ENCODE assay signal across 1 cellular context in genomic region chr16:20741555-20742285, GRCh38.
TF ChIP-seq lines count a peak whose summit lies in the region.

A gene with protein sequence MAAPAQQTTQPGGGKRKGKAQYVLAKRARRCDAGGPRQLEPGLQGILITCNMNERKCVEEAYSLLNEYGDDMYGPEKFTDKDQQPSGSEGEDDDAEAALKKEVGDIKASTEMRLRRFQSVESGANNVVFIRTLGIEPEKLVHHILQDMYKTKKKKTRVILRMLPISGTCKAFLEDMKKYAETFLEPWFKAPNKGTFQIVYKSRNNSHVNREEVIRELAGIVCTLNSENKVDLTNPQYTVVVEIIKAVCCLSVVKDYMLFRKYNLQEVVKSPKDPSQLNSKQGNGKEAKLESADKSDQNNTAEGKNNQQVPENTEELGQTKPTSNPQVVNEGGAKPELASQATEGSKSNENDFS (minus strand): TSS chr16:20741818. CDS start chr16:20741739, 79 bp downstream.

TF ChIP-seq in K562, 482 proteins besides CTCF, POLR2A, EP300 and RAD21 (continued from another document and continues in another):
- TF ChIP-seq POLR2H (tag; IDR thresholded peaks at IDR 0.05; ENCODE audit: low read depth), result no peak; the same call in 1 of the 2 replicates
- TF ChIP-seq CHD1 (IDR thresholded peaks at IDR 0.05; ENCODE audit: low read length), result no peak
- TF ChIP-seq HNRNPUL1 (IDR thresholded peaks at IDR 0.05; ENCODE audit: low read length), result no peak
- TF ChIP-seq, protein P1, sequence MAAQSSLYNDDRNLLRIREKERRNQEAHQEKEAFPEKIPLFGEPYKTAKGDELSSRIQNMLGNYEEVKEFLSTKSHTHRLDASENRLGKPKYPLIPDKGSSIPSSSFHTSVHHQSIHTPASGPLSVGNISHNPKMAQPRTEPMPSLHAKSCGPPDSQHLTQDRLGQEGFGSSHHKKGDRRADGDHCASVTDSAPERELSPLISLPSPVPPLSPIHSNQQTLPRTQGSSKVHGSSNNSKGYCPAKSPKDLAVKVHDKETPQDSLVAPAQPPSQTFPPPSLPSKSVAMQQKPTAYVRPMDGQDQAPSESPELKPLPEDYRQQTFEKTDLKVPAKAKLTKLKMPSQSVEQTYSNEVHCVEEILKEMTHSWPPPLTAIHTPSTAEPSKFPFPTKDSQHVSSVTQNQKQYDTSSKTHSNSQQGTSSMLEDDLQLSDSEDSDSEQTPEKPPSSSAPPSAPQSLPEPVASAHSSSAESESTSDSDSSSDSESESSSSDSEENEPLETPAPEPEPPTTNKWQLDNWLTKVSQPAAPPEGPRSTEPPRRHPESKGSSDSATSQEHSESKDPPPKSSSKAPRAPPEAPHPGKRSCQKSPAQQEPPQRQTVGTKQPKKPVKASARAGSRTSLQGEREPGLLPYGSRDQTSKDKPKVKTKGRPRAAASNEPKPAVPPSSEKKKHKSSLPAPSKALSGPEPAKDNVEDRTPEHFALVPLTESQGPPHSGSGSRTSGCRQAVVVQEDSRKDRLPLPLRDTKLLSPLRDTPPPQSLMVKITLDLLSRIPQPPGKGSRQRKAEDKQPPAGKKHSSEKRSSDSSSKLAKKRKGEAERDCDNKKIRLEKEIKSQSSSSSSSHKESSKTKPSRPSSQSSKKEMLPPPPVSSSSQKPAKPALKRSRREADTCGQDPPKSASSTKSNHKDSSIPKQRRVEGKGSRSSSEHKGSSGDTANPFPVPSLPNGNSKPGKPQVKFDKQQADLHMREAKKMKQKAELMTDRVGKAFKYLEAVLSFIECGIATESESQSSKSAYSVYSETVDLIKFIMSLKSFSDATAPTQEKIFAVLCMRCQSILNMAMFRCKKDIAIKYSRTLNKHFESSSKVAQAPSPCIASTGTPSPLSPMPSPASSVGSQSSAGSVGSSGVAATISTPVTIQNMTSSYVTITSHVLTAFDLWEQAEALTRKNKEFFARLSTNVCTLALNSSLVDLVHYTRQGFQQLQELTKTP (IDR thresholded peaks at IDR 0.05; ENCODE audit: low read depth in 1 of 2, partially characterized antibody in 2 of 2), result peak in 1 of 2 experiments; percentile 49
- TF ChIP-seq E4F1 (CRISPR knock-in tag; IDR thresholded peaks at IDR 0.05; ENCODE audit: borderline replicate concordance), result no peak
- TF ChIP-seq ARID2 (IDR thresholded peaks at IDR 0.05), result no peak
- TF ChIP-seq ELF2 (CRISPR knock-in tag; IDR thresholded peaks at IDR 0.05), result peak; percentile 54; the same call in 1 of the 2 replicates
- TF ChIP-seq CHCHD3 (CRISPR knock-in tag; IDR thresholded peaks at IDR 0.05), result no peak
- no peak for TF ChIP-seq HDGF (IDR thresholded peaks at IDR 0.05)
- TF ChIP-seq CTBP1 (IDR thresholded peaks at IDR 0.05; ENCODE audit: borderline replicate concordance), result peak; percentile 72; the same call in 1 of the 2 replicates
- TF ChIP-seq HDAC3 (IDR thresholded peaks at IDR 0.05; ENCODE audit: borderline replicate concordance, partially characterized antibody), result peak; percentile 41
- TF ChIP-seq PHF21A (IDR thresholded peaks at IDR 0.05; ENCODE audit: borderline replicate concordance, low read depth), result no peak
- no peak for TF ChIP-seq ZNF41 (CRISPR knock-in tag; conservative IDR thresholded peaks at IDR 0.05)
- TF ChIP-seq ZNF586 (CRISPR knock-in tag; conservative IDR thresholded peaks at IDR 0.05), result no peak
- TF ChIP-seq, protein P2, sequence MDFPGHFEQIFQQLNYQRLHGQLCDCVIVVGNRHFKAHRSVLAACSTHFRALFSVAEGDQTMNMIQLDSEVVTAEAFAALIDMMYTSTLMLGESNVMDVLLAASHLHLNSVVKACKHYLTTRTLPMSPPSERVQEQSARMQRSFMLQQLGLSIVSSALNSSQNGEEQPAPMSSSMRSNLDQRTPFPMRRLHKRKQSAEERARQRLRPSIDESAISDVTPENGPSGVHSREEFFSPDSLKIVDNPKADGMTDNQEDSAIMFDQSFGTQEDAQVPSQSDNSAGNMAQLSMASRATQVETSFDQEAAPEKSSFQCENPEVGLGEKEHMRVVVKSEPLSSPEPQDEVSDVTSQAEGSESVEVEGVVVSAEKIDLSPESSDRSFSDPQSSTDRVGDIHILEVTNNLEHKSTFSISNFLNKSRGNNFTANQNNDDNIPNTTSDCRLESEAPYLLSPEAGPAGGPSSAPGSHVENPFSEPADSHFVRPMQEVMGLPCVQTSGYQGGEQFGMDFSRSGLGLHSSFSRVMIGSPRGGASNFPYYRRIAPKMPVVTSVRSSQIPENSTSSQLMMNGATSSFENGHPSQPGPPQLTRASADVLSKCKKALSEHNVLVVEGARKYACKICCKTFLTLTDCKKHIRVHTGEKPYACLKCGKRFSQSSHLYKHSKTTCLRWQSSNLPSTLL (IDR thresholded peaks at IDR 0.05), result no peak
- TF ChIP-seq TARDBP (IDR thresholded peaks at IDR 0.05), result no peak
- no peak for TF ChIP-seq SREBF1 (IDR thresholded peaks at IDR 0.05; ENCODE audit: borderline replicate concordance, low read depth, low read length)
- TF ChIP-seq, protein P3, sequence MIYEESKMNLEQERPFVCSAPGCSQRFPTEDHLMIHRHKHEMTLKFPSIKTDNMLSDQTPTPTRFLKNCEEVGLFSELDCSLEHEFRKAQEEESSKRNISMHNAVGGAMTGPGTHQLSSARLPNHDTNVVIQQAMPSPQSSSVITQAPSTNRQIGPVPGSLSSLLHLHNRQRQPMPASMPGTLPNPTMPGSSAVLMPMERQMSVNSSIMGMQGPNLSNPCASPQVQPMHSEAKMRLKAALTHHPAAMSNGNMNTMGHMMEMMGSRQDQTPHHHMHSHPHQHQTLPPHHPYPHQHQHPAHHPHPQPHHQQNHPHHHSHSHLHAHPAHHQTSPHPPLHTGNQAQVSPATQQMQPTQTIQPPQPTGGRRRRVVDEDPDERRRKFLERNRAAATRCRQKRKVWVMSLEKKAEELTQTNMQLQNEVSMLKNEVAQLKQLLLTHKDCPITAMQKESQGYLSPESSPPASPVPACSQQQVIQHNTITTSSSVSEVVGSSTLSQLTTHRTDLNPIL (CRISPR knock-in tag; IDR thresholded peaks at IDR 0.05), result no peak
- TF ChIP-seq ZNF398 (CRISPR knock-in tag; IDR thresholded peaks at IDR 0.05), result no peak
- TF ChIP-seq, protein P4, sequence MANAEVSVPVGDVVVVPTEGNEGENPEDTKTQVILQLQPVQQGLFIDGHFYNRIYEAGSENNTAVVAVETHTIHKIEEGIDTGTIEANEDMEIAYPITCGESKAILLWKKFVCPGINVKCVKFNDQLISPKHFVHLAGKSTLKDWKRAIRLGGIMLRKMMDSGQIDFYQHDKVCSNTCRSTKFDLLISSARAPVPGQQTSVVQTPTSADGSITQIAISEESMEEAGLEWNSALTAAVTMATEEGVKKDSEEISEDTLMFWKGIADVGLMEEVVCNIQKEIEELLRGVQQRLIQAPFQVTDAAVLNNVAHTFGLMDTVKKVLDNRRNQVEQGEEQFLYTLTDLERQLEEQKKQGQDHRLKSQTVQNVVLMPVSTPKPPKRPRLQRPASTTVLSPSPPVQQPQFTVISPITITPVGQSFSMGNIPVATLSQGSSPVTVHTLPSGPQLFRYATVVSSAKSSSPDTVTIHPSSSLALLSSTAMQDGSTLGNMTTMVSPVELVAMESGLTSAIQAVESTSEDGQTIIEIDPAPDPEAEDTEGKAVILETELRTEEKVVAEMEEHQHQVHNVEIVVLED (CRISPR knock-in tag; IDR thresholded peaks at IDR 0.05), result peak; percentile 72
- TF ChIP-seq TSHZ1 (CRISPR knock-in tag; IDR thresholded peaks at IDR 0.05), result no peak
- TF ChIP-seq HNRNPH1 (optimal IDR thresholded peaks at IDR 0.05; ENCODE audit: low read depth, low read length), result no peak
- TF ChIP-seq ZFPM2 (CRISPR knock-in tag; IDR thresholded peaks at IDR 0.05), result no peak
- TF ChIP-seq ZBTB7A (IDR thresholded peaks at IDR 0.05; ENCODE audit: borderline replicate concordance, control insufficient read depth, low read depth, low read length), result peak; percentile 18; the same call in 1 of the 2 replicates
- peak in 1 of 2 experiments; percentile 87; a peak in 2 of 4 replicates for TF ChIP-seq TBL1XR1 (IDR thresholded peaks at IDR 0.05; ENCODE audit: low read length in 2 of 2)
- no peak for TF ChIP-seq SMARCA5 (IDR thresholded peaks at IDR 0.05)
- TF ChIP-seq TAF1 (IDR thresholded peaks at IDR 0.05; ENCODE audit: control insufficient read depth, extremely low read depth, insufficient read depth, low read length, severe bottlenecking), result peak; percentile 77
- TF ChIP-seq ZNF184 (CRISPR knock-in tag; IDR thresholded peaks at IDR 0.05), result no peak
- peak; percentile 85 for TF ChIP-seq SUPT5H (IDR thresholded peaks at IDR 0.05)
- TF ChIP-seq TSC22D4 (tag; IDR thresholded peaks at IDR 0.05), result no peak
- TF ChIP-seq ZFP1 (CRISPR knock-in tag; IDR thresholded peaks at IDR 0.05), result no peak
- no peak for TF ChIP-seq SNIP1 (IDR thresholded peaks at IDR 0.05; ENCODE audit: low read depth)
- peak in 2 of 3 experiments; percentile 68 to 74 for TF ChIP-seq YY1 (IDR thresholded peaks at IDR 0.05; ENCODE audit: borderline replicate concordance in 1 of 3, control insufficient read depth in 1 of 3, extremely low read depth in 1 of 3, insufficient read depth in 3 of 3, insufficient read length in 1 of 3, insufficient replicate concordance in 2 of 3, low read depth in 1 of 3, low read length in 2 of 3)
- no peak for TF ChIP-seq POLR3A (IDR thresholded peaks at IDR 0.05; ENCODE audit: borderline replicate concordance, extremely low read depth, insufficient read depth, insufficient read length)
- no peak for TF ChIP-seq BDP1 (IDR thresholded peaks at IDR 0.05; ENCODE audit: insufficient read depth, insufficient read length)
- TF ChIP-seq LEF1 (IDR thresholded peaks at IDR 0.05), result no peak
- TF ChIP-seq NCOA1 (IDR thresholded peaks at IDR 0.05; ENCODE audit: low read depth), result no peak; the same call in 1 of the 2 replicates
- TF ChIP-seq STAT5A (IDR thresholded peaks at IDR 0.05; ENCODE audit: borderline replicate concordance, low read length), result no peak
- 0 out of 2 replicates have a peak, but pooled peaks have one; percentile 35 for TF ChIP-seq MEF2A (IDR thresholded peaks at IDR 0.05; ENCODE audit: control insufficient read depth, low read depth, low read length)
- no peak for TF ChIP-seq PTRF (tag; IDR thresholded peaks at IDR 0.05)
- no peak for TF ChIP-seq JUNB (CRISPR knock-in tag; conservative IDR thresholded peaks at IDR 0.05)
- TF ChIP-seq, protein P5, sequence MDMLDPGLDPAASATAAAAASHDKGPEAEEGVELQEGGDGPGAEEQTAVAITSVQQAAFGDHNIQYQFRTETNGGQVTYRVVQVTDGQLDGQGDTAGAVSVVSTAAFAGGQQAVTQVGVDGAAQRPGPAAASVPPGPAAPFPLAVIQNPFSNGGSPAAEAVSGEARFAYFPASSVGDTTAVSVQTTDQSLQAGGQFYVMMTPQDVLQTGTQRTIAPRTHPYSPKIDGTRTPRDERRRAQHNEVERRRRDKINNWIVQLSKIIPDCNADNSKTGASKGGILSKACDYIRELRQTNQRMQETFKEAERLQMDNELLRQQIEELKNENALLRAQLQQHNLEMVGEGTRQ (CRISPR knock-in tag; IDR thresholded peaks at IDR 0.05), result no peak
- TF ChIP-seq, protein P6, sequence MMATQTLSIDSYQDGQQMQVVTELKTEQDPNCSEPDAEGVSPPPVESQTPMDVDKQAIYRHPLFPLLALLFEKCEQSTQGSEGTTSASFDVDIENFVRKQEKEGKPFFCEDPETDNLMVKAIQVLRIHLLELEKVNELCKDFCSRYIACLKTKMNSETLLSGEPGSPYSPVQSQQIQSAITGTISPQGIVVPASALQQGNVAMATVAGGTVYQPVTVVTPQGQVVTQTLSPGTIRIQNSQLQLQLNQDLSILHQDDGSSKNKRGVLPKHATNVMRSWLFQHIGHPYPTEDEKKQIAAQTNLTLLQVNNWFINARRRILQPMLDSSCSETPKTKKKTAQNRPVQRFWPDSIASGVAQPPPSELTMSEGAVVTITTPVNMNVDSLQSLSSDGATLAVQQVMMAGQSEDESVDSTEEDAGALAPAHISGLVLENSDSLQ (IDR thresholded peaks at IDR 0.05), result peak; percentile 74
